In the genomic region with DNA sequence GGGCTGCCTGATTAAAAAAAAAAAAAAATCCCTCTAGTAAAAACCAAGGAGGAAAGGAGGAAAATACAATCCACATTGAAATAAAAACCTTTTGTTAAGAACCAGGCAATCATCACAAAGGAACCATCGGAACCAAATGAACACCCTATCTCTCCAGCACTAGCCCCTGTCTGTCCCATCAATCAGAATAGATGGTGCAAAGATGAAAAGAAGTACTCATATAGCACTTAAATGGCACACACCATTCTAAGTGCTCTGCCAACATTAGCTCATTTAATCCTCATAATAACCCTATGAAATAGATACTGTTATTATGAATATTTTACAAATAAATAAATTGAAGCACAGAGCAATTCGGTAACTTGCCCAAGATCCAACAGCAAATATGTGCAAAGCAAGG, we compare ENCODE assay signal across 22 cellular contexts. TPM values are rescaled to one million over a fixed set of nuclear protein-coding genes. Genes with fewer than 3 reads are reported as not detected.
"Had no signal": no experiment of that assay in that cellular context is flagged by ENCODE, and none has a peak within 500 bp of the region (broad histone marks: within the 10 kb centered on the region; RNA-seq: fewer than 3 reads in every experiment).

No MANE protein-coding gene starts in this region.

- ATAC-seq: left colon; naive thymus-derived CD4-positive, alpha-beta T cell; psoas muscle; right lobe of liver; stimulated activated memory B cell treated with anti-CD40 and anti-IgM and Interleukin-4, amounts not matched to agents 10 μg/mL and 1 μg/mL and 100 μg/mL, for 72 hours had no signal

- H3K27me3 ChIP-seq: right lobe of liver, testis had no signal

- H3K4me1 ChIP-seq: psoas muscle, right lobe of liver, spleen, testis, transverse colon had no signal

- H3K27ac ChIP-seq: neutrophil, psoas muscle, right lobe of liver, spleen, testis, transverse colon had no signal

- H3K9me3 ChIP-seq: neutrophil, psoas muscle, right lobe of liver, spleen, testis, transverse colon had no signal

- DNase-seq: effector CD4-positive, alpha-beta T cell; foreskin melanocyte; head of caudate nucleus; hippocampal formation; left colon; naive thymus-derived CD4-positive, alpha-beta T cell; nephron progenitor cell; psoas muscle; retina; right lobe of liver; spleen; stimulated activated CD4-positive, alpha-beta T cell treated with anti-CD3 and anti-CD28 coated beads, Interleukin-15, amount 100 ng/mL, for 24 hours; stimulated activated CD4-positive, alpha-beta T cell treated with anti-CD3 and anti-CD28 coated beads, Interleukin-1b, Interleukin-23, amount 100 ng/mL, for 48 hours; stimulated activated CD4-positive, alpha-beta T cell treated with anti-CD3 and anti-CD28 coated beads, Interleukin-4, amount 100 ng/mL, for 24 hours; testis; transverse colon had no signal

- H3K36me3 ChIP-seq: neutrophil, right lobe of liver, spleen, transverse colon had no signal

- H3K4me3 ChIP-seq: psoas muscle, right lobe of liver, spleen, testis, transverse colon had no signal

RNA-seq across cellular contexts. Expression of a gene that starts 38.5 kb away (rescaled TPM):
- total RNA-seq: left colon, lung microvascular endothelial cell, mononuclear cell, osteoblast, spleen, transverse colon had no signal
- polyA plus RNA-seq: esophagus; naive thymus-derived CD4-positive, alpha-beta T cell; psoas muscle; spleen had no signal
